8 cellular contexts compared by ENCODE assay signal in the genomic region with DNA sequence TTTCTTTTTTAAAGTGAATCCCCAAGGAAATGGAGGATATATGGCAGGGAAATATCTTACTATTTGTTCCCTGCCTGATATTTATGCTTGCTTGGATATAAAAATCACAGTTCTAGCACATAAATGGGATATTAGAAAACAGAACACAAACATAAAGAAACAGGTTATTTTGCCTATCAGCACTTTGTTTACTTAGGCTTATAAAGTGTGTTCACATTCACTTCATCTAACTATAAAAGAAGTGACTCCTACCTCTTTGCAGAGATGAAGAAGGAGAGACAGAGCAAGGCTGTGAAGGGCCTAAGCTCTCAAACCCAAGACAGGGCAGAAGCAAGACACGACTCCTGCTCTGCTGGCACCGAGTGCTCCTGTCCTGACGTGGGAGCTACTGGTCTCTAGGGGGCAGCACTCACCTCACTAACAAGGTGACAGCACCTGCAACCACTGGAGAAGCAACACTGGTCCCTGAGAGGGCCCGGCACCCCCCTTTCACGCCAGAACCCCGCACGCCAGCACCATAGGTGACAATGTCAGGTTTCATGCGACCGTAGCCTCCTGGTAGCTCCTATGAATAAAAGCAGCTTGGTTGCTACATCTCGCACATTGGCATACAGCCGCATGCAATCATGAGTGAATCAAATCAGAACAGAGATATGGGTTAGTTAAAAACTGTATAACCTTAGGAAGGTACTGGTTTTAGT. TPM values are rescaled to one million over a fixed set of nuclear protein-coding genes. Genes with fewer than 3 reads are reported as not detected.
DNase-seq lines count a peak whose midpoint lies in the region; ATAC-seq and TF ChIP-seq lines count a peak whose summit lies in the region.

No MANE protein-coding gene starts in this region.

- peaks cover 7% of the 10 kb centered on the region for H3F3A ChIP-seq in neural progenitor cell (ENCODE audit: low read depth)

- H3K27ac Mint-ChIP-seq in neural progenitor cell, result no peak overlapping the region

- no peaks in the 10 kb centered on the region for H3K9me3 Mint-ChIP-seq in neural progenitor cell

- H3K27me3 ChIP-seq in NT2/D1 (ENCODE audit: insufficient read depth, insufficient read length) (no peaks in the 10 kb centered on the region), esophagus squamous epithelium (no peaks in the 10 kb centered on the region), neural progenitor cell (no peaks in the 10 kb centered on the region), thyroid gland (no peaks in the 10 kb centered on the region)

- CTCF ChIA-PET in GM10248 (lab: Yijun Ruan, JAX), result interaction anchor here (0.6 to 13.5 kb wide), 30 partner anchors 10 to 886 kb away, joined by 3 to 155 read pairs (median 4); partner anchors contain the start of genes DNAAF1, HSDL1, MBTPS1 and MLYCD

- TF ChIP-seq POLR2A in esophagus squamous epithelium (IDR thresholded peaks at IDR 0.05), result no peak
- TF ChIP-seq POLR2A in thyroid gland (IDR thresholded peaks at IDR 0.05), result no peak

- H3K4me1 ChIP-seq in NT2/D1 (ENCODE audit: insufficient read depth, insufficient read length) (no peaks in the 10 kb centered on the region), esophagus squamous epithelium (peaks cover 0 to 9% (median 3%) of the 10 kb centered on the region in 3 donors), neural progenitor cell (no peaks in the 10 kb centered on the region), thyroid gland (no peaks in the 10 kb centered on the region)

- peak; percentile 85 for DNase-seq in GM10248 (ENCODE audit: extremely low spot score)
- DNase-seq in NT2/D1 (ENCODE audit: low read depth, low spot score), result peak; percentile 71
- DNase-seq in activated T-cell treated with anti-CD3 and anti-CD28 coated beads for 1 hour (ENCODE audit: low read depth), result peak; percentile 56
- DNase-seq in esophagus squamous epithelium (lab: John Stamatoyannopoulos, UW), result no peak
- DNase-seq in neural progenitor cell (ENCODE audit: low spot score), result peak; percentile 83
- DNase-seq in thyroid gland, result peak; percentile 72 to 79

- no peak overlapping the region for H2AFZ ChIP-seq in neural progenitor cell (replicated peaks)

- POLR2A ChIA-PET in GM10248 (lab: Yijun Ruan, JAX), result no interaction called here

- H3K36me3 Mint-ChIP-seq in neural progenitor cell, result peaks cover 27% of the 10 kb centered on the region

- H3K79me2 ChIP-seq in neural progenitor cell (ENCODE audit: low read depth), result no peaks in the 10 kb centered on the region

- peak overlapping the region; percentile 6 for H3K9ac ChIP-seq in NT2/D1 (ENCODE audit: insufficient read length, low read depth)
- H3K9ac ChIP-seq in neural progenitor cell, result no peak overlapping the region

- no peak overlapping the region for H3K27ac ChIP-seq in esophagus squamous epithelium
- no peak overlapping the region for H3K27ac ChIP-seq in neural progenitor cell
- no peak overlapping the region for H3K27ac ChIP-seq in thyroid gland

- peaks cover 95% of the 10 kb centered on the region for H3K36me3 ChIP-seq in NT2/D1 (ENCODE audit: insufficient read depth, insufficient read length, low read length)
- H3K36me3 ChIP-seq in esophagus squamous epithelium, result peaks cover 11 to 98% (median 42%) of the 10 kb centered on the region in 3 donors
- no peaks in the 10 kb centered on the region for H3K36me3 ChIP-seq in neural progenitor cell
- peaks cover 44 to 53% of the 10 kb centered on the region in 2 donors for H3K36me3 ChIP-seq in thyroid gland

- ATAC-seq in HG03196 (IDR thresholded peaks at IDR 0.05; ENCODE audit: unreplicated experiment) (peak; percentile 42), GM18858 (IDR thresholded peaks at IDR 0.05; ENCODE audit: unreplicated experiment) (no peak)

- H3K4me3 Mint-ChIP-seq in neural progenitor cell, result no peak overlapping the region

- H3K4me1 Mint-ChIP-seq in neural progenitor cell, result no peaks in the 10 kb centered on the region

- H3K4me2 ChIP-seq in neural progenitor cell, result no peak overlapping the region

- intact Hi-C loops in esophagus squamous epithelium (cut with DNase I), result loop anchor here (10.0 kb wide), 1 partner anchor 100 kb away; the partner anchor contains the start of gene TAF1C
- intact Hi-C loops in thyroid gland (cut with DNase I), result loop anchor here (5.0 to 10.0 kb wide), 2 partner anchors 98 to 400 kb away; no protein-coding TSS in a partner anchor

- no peak overlapping the region for H3K4me3 ChIP-seq in NT2/D1 (ENCODE audit: insufficient read length, low read depth)
- H3K4me3 ChIP-seq in esophagus squamous epithelium, result no peak overlapping the region
- H3K4me3 ChIP-seq in neural progenitor cell, result no peak overlapping the region
- H3K4me3 ChIP-seq in thyroid gland (replicated peaks in 1 of 3), result no peak overlapping the region

- peaks cover 2% of the 10 kb centered on the region for H3K27me3 Mint-ChIP-seq in neural progenitor cell (ENCODE audit: insufficient read depth, low read depth)

- peaks cover 3% of the 10 kb centered on the region for H4K20me1 ChIP-seq in neural progenitor cell (ENCODE audit: low read depth)

- 45 to 83% methylated on average over 2 to 11 of the region's 11 CpGs for WGBS in esophagus squamous epithelium, 2 donors
- WGBS in thyroid gland, 2 donors, result 53 to 67% methylated on average over 8 to 11 of the region's 11 CpGs

- peak; percentile 94 for TF ChIP-seq CTCF in GM10248 (IDR thresholded peaks at IDR 0.05; ENCODE audit: control extremely low read depth, extremely low read depth, low read depth, missing control alignments)
- TF ChIP-seq CTCF in esophagus squamous epithelium (IDR thresholded peaks at IDR 0.05), result peak; percentile 38 to 73 (median 68)
- TF ChIP-seq CTCF in neural progenitor cell (IDR thresholded peaks at IDR 0.05), result peak; percentile 83
- TF ChIP-seq CTCF in thyroid gland (IDR thresholded peaks at IDR 0.05), result peak in 5 of 6 experiments; percentile 67 to 87 (median 78)

- H3K9me3 ChIP-seq in NT2/D1 (ENCODE audit: insufficient read depth, low read length) (no peaks in the 10 kb centered on the region), esophagus squamous epithelium (no peaks in the 10 kb centered on the region), neural progenitor cell (ENCODE audit: low read depth) (no peaks in the 10 kb centered on the region), thyroid gland (no peaks in the 10 kb centered on the region)

RNA-seq across cellular contexts. Expression of gene MBTPS1, which starts 32.0 kb away (rescaled TPM):
- total RNA-seq in esophagus squamous epithelium (10 to 100 TPM; 36.3 to 77.6 (median 53.0) TPM), neural progenitor cell (ENCODE audit: low replicate concordance) (52.3 and 54.4 TPM in 2 replicates), thyroid gland (100 to 1,000 TPM; 126 to 185 (median 166) TPM)

RNA-seq across cellular contexts. Expression of gene SLC38A8, which starts 42.1 kb away (rescaled TPM):
- total RNA-seq in esophagus squamous epithelium, result not detected
- total RNA-seq in neural progenitor cell (ENCODE audit: low replicate concordance), result not detected in 2 replicates
- total RNA-seq in thyroid gland, result not detected
